17 cellular contexts compared by ENCODE assay signal in genomic region chr9:78015242-78015641, GRCh38.
"Had no signal": no experiment of that assay in that cellular context is flagged by ENCODE, and none has a peak within 500 bp of the region (broad histone marks: within the 10 kb centered on the region; RNA-seq: fewer than 3 reads in every experiment).

No MANE protein-coding gene starts in this region.

- FAIRE-seq: endothelial cell of umbilical vein had no signal

- H3K27me3 Mint-ChIP-seq: activated CD4-positive, alpha-beta memory T cell treated with anti-CD3 and anti-CD28 coated beads for 36 hours; activated naive CD8-positive, alpha-beta T cell treated with anti-CD3 and anti-CD28 coated beads, Interleukin-2, amount 10 ng/mL, durations not matched to agents 7 days and 5 days; progenitor cell of endocrine pancreas had no signal

- H3K9me3 Mint-ChIP-seq: activated CD4-positive, alpha-beta memory T cell treated with anti-CD3 and anti-CD28 coated beads for 36 hours; activated naive CD8-positive, alpha-beta T cell treated with anti-CD3 and anti-CD28 coated beads, Interleukin-2, amount 10 ng/mL, durations not matched to agents 7 days and 5 days; natural killer cell; T-helper 1 cell treated with Interleukin-12 subunit alpha and Interleukin-12 subunit beta and Interleukin-4 antibody, amounts not matched to agents 30 μg/mL and 1 μg/mL, for 36 hours had no signal

- H3K27ac ChIP-seq: upper lobe of left lung had no signal

- H3K27me3 ChIP-seq: heart left ventricle, upper lobe of left lung had no signal

- H3K4me3 Mint-ChIP-seq: activated CD4-positive, alpha-beta memory T cell treated with anti-CD3 and anti-CD28 coated beads for 36 hours; activated naive CD8-positive, alpha-beta T cell treated with anti-CD3 and anti-CD28 coated beads, Interleukin-2, amount 10 ng/mL, durations not matched to agents 7 days and 5 days; activated T-cell treated with anti-CD3 and anti-CD28 coated beads, Interleukin-2, amount 50 U/mL, for 4 hours; natural killer cell; T-helper 1 cell treated with Interleukin-12 subunit alpha and Interleukin-12 subunit beta and Interleukin-4 antibody, amounts not matched to agents 30 μg/mL and 1 μg/mL, for 36 hours had no signal

- H3K36me3 ChIP-seq: upper lobe of left lung had no signal

- H3K9me3 ChIP-seq: heart left ventricle, upper lobe of left lung had no signal

- DNase-seq: activated CD4-positive, alpha-beta memory T cell treated with anti-CD3 and anti-CD28 coated beads for 36 hours; activated CD4-positive, alpha-beta T cell treated with anti-CD3 and anti-CD28 coated beads for 1 hour; activated gamma-delta T cell treated with Interleukin-2 at 50 U/mL for 16 hours; activated naive CD8-positive, alpha-beta T cell treated with anti-CD3 and anti-CD28 coated beads, Interleukin-2, amount 10 ng/mL, durations not matched to agents 7 days and 5 days; activated T-cell treated with anti-CD3 and anti-CD28 coated beads, Interleukin-2, amount 50 U/mL, for 4 hours; aorta; effector CD4-positive, alpha-beta T cell; heart left ventricle; natural killer cell; nucleus accumbens; right cardiac atrium; stimulated activated CD4-positive, alpha-beta T cell treated with anti-CD3 and anti-CD28 coated beads, Interleukin-2, amount 100 ng/mL, for 24 hours; stimulated activated naive CD4-positive, alpha-beta T cell treated with Interleukin-2 at 50 U/mL for 16 hours; upper lobe of left lung had no signal

- H3K27ac Mint-ChIP-seq: activated CD4-positive, alpha-beta memory T cell treated with anti-CD3 and anti-CD28 coated beads for 36 hours; activated naive CD8-positive, alpha-beta T cell treated with anti-CD3 and anti-CD28 coated beads, Interleukin-2, amount 10 ng/mL, durations not matched to agents 7 days and 5 days; natural killer cell; progenitor cell of endocrine pancreas; T-helper 1 cell treated with Interleukin-12 subunit alpha and Interleukin-12 subunit beta and Interleukin-4 antibody, amounts not matched to agents 30 μg/mL and 1 μg/mL, for 36 hours had no signal

- ATAC-seq: activated T-cell treated with anti-CD3 and anti-CD28 coated beads, Interleukin-2, amount 50 U/mL, for 4 hours; heart left ventricle; right cardiac atrium had no signal

- H3K36me3 Mint-ChIP-seq: natural killer cell had no signal

- H3K4me3 ChIP-seq: heart left ventricle, upper lobe of left lung had no signal
